In the genomic region with DNA sequence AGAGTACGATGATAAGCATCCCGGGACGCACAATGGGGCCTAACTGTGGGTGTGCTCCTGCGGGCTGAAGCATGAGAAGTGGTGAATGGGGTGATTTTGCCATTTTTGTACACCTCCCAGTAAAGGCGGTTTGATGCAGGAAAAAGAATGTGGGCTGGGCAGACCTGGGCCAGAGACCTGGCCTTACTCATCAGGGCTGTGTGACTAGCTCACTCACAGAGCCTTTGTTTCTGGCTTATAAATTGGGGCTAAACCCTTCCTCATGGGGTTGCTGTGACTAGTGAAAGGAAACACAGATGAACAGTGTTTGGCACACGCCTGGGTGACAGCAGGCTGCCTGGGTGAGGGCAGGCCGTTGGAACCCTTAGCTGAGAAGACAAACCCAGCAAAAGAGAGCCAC, we compare ENCODE assay signal across 20 cellular contexts. TPM values are rescaled to one million over a fixed set of nuclear protein-coding genes. Genes with fewer than 3 reads are reported as not detected.
DNase-seq lines count a peak whose midpoint lies in the region; ATAC-seq and TF ChIP-seq lines count a peak whose summit lies in the region.
"Had no signal": no experiment of that assay in that cellular context is flagged by ENCODE, and none has a peak within 500 bp of the region (broad histone marks: within the 10 kb centered on the region; RNA-seq: fewer than 3 reads in every experiment).

No MANE protein-coding gene starts in this region.

- no peaks in the 10 kb centered on the region for H3K4me1 ChIP-seq in mammary epithelial cell (ENCODE audit: insufficient read depth, low read length)
- no peaks in the 10 kb centered on the region for H3K4me1 ChIP-seq in osteoblast (ENCODE audit: insufficient read depth, low read length)
- H3K4me1 ChIP-seq: A549, Caco-2, HAP-1 had no signal

- peaks cover 57% of the 10 kb centered on the region for H3K36me3 Mint-ChIP-seq in MCF 10A (ENCODE audit: insufficient read depth, unreplicated experiment)
- H3K36me3 Mint-ChIP-seq in endothelial cell (ENCODE audit: low read depth, unreplicated experiment): no peaks in the 10 kb centered on the region

- no peaks in the 10 kb centered on the region for H4K20me1 ChIP-seq in mammary epithelial cell (ENCODE audit: insufficient read depth, low read length)
- H4K20me1 ChIP-seq in osteoblast (ENCODE audit: insufficient read depth, low read length): no peaks in the 10 kb centered on the region

- POLR2A ChIA-PET in MCF 10A (lab: Yijun Ruan, JAX): interaction anchor here (2.1 kb wide), 1 partner anchor 17 kb away, joined by 8 read pairs; a partner anchor contains a TSS

- ATAC-seq in esophagus mucosa (peak; percentile 94), HG03457 (IDR thresholded peaks at IDR 0.05; ENCODE audit: unreplicated experiment) (no peak)
- ATAC-seq: A549, HepG2 had no signal

- H3K27me3 Mint-ChIP-seq in MCF 10A (ENCODE audit: insufficient read depth, unreplicated experiment) (no peaks in the 10 kb centered on the region), endothelial cell (ENCODE audit: unreplicated experiment) (no peaks in the 10 kb centered on the region)
- H3K27me3 Mint-ChIP-seq: B cell; CD4-positive, CD25-positive, alpha-beta regulatory T cell; IgD-negative memory B cell had no signal

- no TSS peak for BruUV-seq in mammary epithelial cell (replicated peaks; lab: Mats Ljungman, UMichigan)
- no TSS peak for BruUV-seq in MCF 10A (replicated peaks; lab: Mats Ljungman, UMichigan)

- DNase-seq in mammary epithelial cell (peak; percentile 24), MCF 10A (ENCODE audit: unreplicated experiment) (no peak), endothelial cell (ENCODE audit: low spot score) (no peak), osteoblast (ENCODE audit: insufficient read length, low spot score, missing footprints) (peak; percentile 62), AG20443 (ENCODE audit: low spot score) (no peak), NOMO-1 (lab: John Stamatoyannopoulos, UW; ENCODE audit: unreplicated experiment in 2 of 2) (no peak)
- DNase-seq: C1 segment of cervical spinal cord; Caco-2; CD4-positive, CD25-positive, alpha-beta regulatory T cell; DMS79; GDM1; GM23248 had no signal

- no peaks in the 10 kb centered on the region for H3K79me2 ChIP-seq in mammary epithelial cell (ENCODE audit: insufficient read depth, low read length)
- no peaks in the 10 kb centered on the region for H3K79me2 ChIP-seq in osteoblast (ENCODE audit: insufficient read depth, low read length)

- no peak for TF ChIP-seq CTCF in mammary epithelial cell (conservative IDR thresholded peaks at IDR 0.05 in 1 of 2, IDR thresholded peaks at IDR 0.05 in 1 of 2; ENCODE audit: extremely low read depth in 1 of 2, insufficient read depth in 1 of 2, low read depth in 1 of 2, low read length in 2 of 2)
- no peak for TF ChIP-seq CTCF in MCF 10A (IDR thresholded peaks at IDR 0.05; ENCODE audit: unreplicated experiment)
- no peak for TF ChIP-seq CTCF in endothelial cell (IDR thresholded peaks at IDR 0.05; ENCODE audit: unreplicated experiment)
- TF ChIP-seq CTCF in osteoblast (IDR thresholded peaks at IDR 0.05; ENCODE audit: extremely low read depth, low read depth, low read length): no peak

- 95% methylated on average over 7 of the region's 7 CpGs for WGBS in mammary epithelial cell (ENCODE audit: low coverage, missing lambda C conversion rate)

- H3K9me3 ChIP-seq in mammary epithelial cell (replicated peaks; ENCODE audit: insufficient read depth, low read length) (no peaks in the 10 kb centered on the region), osteoblast (ENCODE audit: low read depth, low read length) (no peaks in the 10 kb centered on the region)
- H3K9me3 ChIP-seq: A549, Caco-2, HAP-1 had no signal

- no peak overlapping the region for H3K4me3 ChIP-seq in mammary epithelial cell (replicated peaks in 1 of 3; ENCODE audit: insufficient read depth in 1 of 3, low read depth in 2 of 3, low read length in 3 of 3)
- no peak overlapping the region for H3K4me3 ChIP-seq in osteoblast (ENCODE audit: insufficient read depth, low read length)
- H3K4me3 ChIP-seq: A549, GM23248, HAP-1 had no signal

- H3K27ac Mint-ChIP-seq in MCF 10A (ENCODE audit: low read depth, unreplicated experiment) (no peak overlapping the region), endothelial cell (ENCODE audit: unreplicated experiment) (peak overlapping the region; percentile 38)
- H3K27ac Mint-ChIP-seq: B cell; CD4-positive, CD25-positive, alpha-beta regulatory T cell had no signal

- intact Hi-C loops in mammary epithelial cell (cut with micrococcal nuclease): no loop called here
- intact Hi-C loops in MCF 10A (cut with micrococcal nuclease): no loop called here

- no peak overlapping the region for H3K9ac ChIP-seq in mammary epithelial cell (ENCODE audit: insufficient read depth, low read length)
- H3K9ac ChIP-seq: GM23248 had no signal

- no peaks in the 10 kb centered on the region for H3K9me3 Mint-ChIP-seq in MCF 10A (ENCODE audit: unreplicated experiment)
- H3K9me3 Mint-ChIP-seq in endothelial cell (ENCODE audit: unreplicated experiment): no peaks in the 10 kb centered on the region
- H3K9me3 Mint-ChIP-seq: CD4-positive, CD25-positive, alpha-beta regulatory T cell; IgD-negative memory B cell had no signal

- dilution Hi-C loops in mammary epithelial cell (cut with HindIII; ENCODE audit: low sequenced_read_pairs): no loop called here

- H2AFZ ChIP-seq in mammary epithelial cell (ENCODE audit: low read depth, low read length) (no peak overlapping the region), osteoblast (ENCODE audit: low read length) (no peak overlapping the region)
- H2AFZ ChIP-seq: GM23248 had no signal

- H3K36me3 ChIP-seq in mammary epithelial cell (ENCODE audit: insufficient read depth, low read length) (peaks cover 7% of the 10 kb centered on the region), osteoblast (ENCODE audit: insufficient read depth, low read length) (peaks cover 53% of the 10 kb centered on the region)

- H3K4me1 Mint-ChIP-seq in MCF 10A (ENCODE audit: insufficient read depth, unreplicated experiment) (no peaks in the 10 kb centered on the region), endothelial cell (ENCODE audit: unreplicated experiment) (no peaks in the 10 kb centered on the region)
- H3K4me1 Mint-ChIP-seq: B cell; CD4-positive, CD25-positive, alpha-beta regulatory T cell; IgD-negative memory B cell had no signal

- H3K4me2 ChIP-seq in mammary epithelial cell (ENCODE audit: insufficient read depth, low read depth, low read length) (no peak overlapping the region), osteoblast (ENCODE audit: insufficient read depth, low read length) (no peak overlapping the region)
- H3K4me2 ChIP-seq: A549 had no signal

- H3K27me3 ChIP-seq in mammary epithelial cell (ENCODE audit: insufficient read depth, low read length) (no peaks in the 10 kb centered on the region), osteoblast (ENCODE audit: insufficient read depth, low read length) (no peaks in the 10 kb centered on the region)

- in situ Hi-C loops in mammary epithelial cell (cut with MboI; ENCODE audit: low sequenced_read_pairs in 2 of 2): no loop called here

- H3K4me3 Mint-ChIP-seq in MCF 10A (ENCODE audit: unreplicated experiment) (no peak overlapping the region), endothelial cell (ENCODE audit: unreplicated experiment) (no peak overlapping the region)
- H3K4me3 Mint-ChIP-seq: B cell; CD4-positive, CD25-positive, alpha-beta regulatory T cell; IgD-negative memory B cell had no signal

- CTCF ChIA-PET in mammary epithelial cell (lab: Charles Lee; ENCODE audit: low non-redundant PET) (no interaction called here), MCF 10A (lab: Yijun Ruan, JAX) (no interaction called here)

- H3K27ac ChIP-seq in mammary epithelial cell (ENCODE audit: insufficient read depth, low read depth, low read length) (no peak overlapping the region), osteoblast (ENCODE audit: low read depth, low read length) (no peak overlapping the region)
- H3K27ac ChIP-seq: 22Rv1, A549, GM23248 had no signal

RNA-seq across cellular contexts. Expression of a gene that starts 18.0 kb away (rescaled TPM):
- 10 to 100 TPM; 35.8 to 63.1 TPM for total RNA-seq in mammary epithelial cell
- 16.3 TPM for polyA plus RNA-seq in mammary epithelial cell
- polyA minus RNA-seq in mammary epithelial cell: 102 TPM
- 66.1 and 86.7 TPM in 2 replicates for total RNA-seq in MCF 10A (2022)
- 19.5 TPM for total RNA-seq in endothelial cell (ENCODE audit: unreplicated experiment)
- 25.8 TPM for total RNA-seq in esophagus mucosa
- 15.0 and 15.9 TPM in 2 replicates for total RNA-seq in osteoblast

RNA-seq across cellular contexts. Expression of a gene that starts 42.8 kb away (rescaled TPM):
- total RNA-seq in mammary epithelial cell (100 to 1,000 TPM; 380 to 517 TPM), MCF 10A (2022) (235 and 248 TPM in 2 replicates), endothelial cell (ENCODE audit: unreplicated experiment) (291 TPM), esophagus mucosa (324 TPM), osteoblast (256 and 330 TPM in 2 replicates)
- 977 TPM for polyA plus RNA-seq in mammary epithelial cell
- polyA minus RNA-seq in mammary epithelial cell: 666 TPM

RNA-seq across cellular contexts. Expression of a gene that starts 48.6 kb away (rescaled TPM):
- total RNA-seq in mammary epithelial cell: 1 to 10 TPM; 5.0 to 5.3 TPM
- polyA plus RNA-seq in mammary epithelial cell: 4.0 TPM
- 11.9 TPM for polyA minus RNA-seq in mammary epithelial cell
- 9.0 and 11.4 TPM in 2 replicates for total RNA-seq in MCF 10A (2022)
- 25.6 TPM for total RNA-seq in endothelial cell (ENCODE audit: unreplicated experiment)
- 8.4 TPM for total RNA-seq in esophagus mucosa
- total RNA-seq in osteoblast: 8.0 and 9.4 TPM in 2 replicates

Comparison
In these comparisons a context has a peak if more than half of its experiments do, and no peak if none do; other contexts are left out.
1. DNase-seq: peak in mammary epithelial cell (single experiment) and osteoblast (single experiment); none in MCF 10A (single experiment), endothelial cell (single experiment), AG20443 (single experiment) and NOMO-1 (0 of 2).